In genomic region chr5:14870347-14871083, GRCh38 we compare ENCODE assay signal across 8 cellular contexts. TPM values are rescaled to one million over a fixed set of nuclear protein-coding genes. Genes with fewer than 3 reads are reported as not detected.
DNase-seq lines count a peak whose midpoint lies in the region; ATAC-seq and TF ChIP-seq lines count a peak whose summit lies in the region.

No MANE protein-coding gene starts in this region.

- peaks cover 26% of the 10 kb centered on the region for H3K4me1 ChIP-seq in OCI-LY7 (ENCODE audit: insufficient read depth, low read length, poor library complexity, severe bottlenecking)

- H2AFZ ChIP-seq in OCI-LY7 (ENCODE audit: low read length), result peak overlapping the region; percentile 45; the same call in 1 of the 2 replicates

- H3K9me3 ChIP-seq in OCI-LY7 (ENCODE audit: low read length), result no peaks in the 10 kb centered on the region

- TSS peak; percentile 59 for BruUV-seq in OCI-LY7 (replicated peaks; lab: Mats Ljungman, UMichigan)

- peaks cover 10 to 23% of the 10 kb centered on the region in 2 donors for H3K36me3 Mint-ChIP-seq in activated naive CD4-positive, alpha-beta T cell treated with anti-CD3 and anti-CD28 coated beads, Interleukin-2, amount 50 U/mL, for 72 hours

- H3K27ac Mint-ChIP-seq in activated naive CD4-positive, alpha-beta T cell treated with anti-CD3 and anti-CD28 coated beads, Interleukin-2, amount 50 U/mL, for 72 hours, result peak overlapping the region; percentile 89 to 99

- no peaks in the 10 kb centered on the region for H3K9me3 Mint-ChIP-seq in activated naive CD4-positive, alpha-beta T cell treated with anti-CD3 and anti-CD28 coated beads, Interleukin-2, amount 50 U/mL, for 72 hours

- H4K20me1 ChIP-seq in OCI-LY7 (ENCODE audit: insufficient read depth, low read length), result peaks cover 15% of the 10 kb centered on the region

- POLR2A ChIA-PET in OCI-LY7 (lab: Charles Lee), result interaction anchor here (0.7 to 1.5 kb wide), 7 partner anchors 8 to 146 kb away, joined by 3 to 4 read pairs (median 3); no protein-coding TSS in a partner anchor

- peak overlapping the region; percentile 97 for H3K4me3 ChIP-seq in OCI-LY7 (ENCODE audit: low read depth, low read length, poor library complexity, severe bottlenecking)
- peak overlapping the region; percentile 63 for H3K4me3 ChIP-seq in skeletal muscle cell (ENCODE audit: low read depth, low read length)

- peak overlapping the region; percentile 89 for H3K4me2 ChIP-seq in OCI-LY7 (ENCODE audit: low read length)

- CTCF ChIA-PET in OCI-LY7 (lab: Charles Lee; ENCODE audit: unreplicated experiment), result interaction anchor here (1.4 kb wide), 1 partner anchor 144 kb away, joined by 3 read pairs; no protein-coding TSS in a partner anchor

- H3K27ac ChIP-seq in OCI-LY7 (ENCODE audit: low read depth, low read length, poor library complexity, severe bottlenecking), result peak overlapping the region; percentile 45

- H3K9me2 ChIP-seq in OCI-LY7 (ENCODE audit: insufficient read depth, low read length), result no peaks in the 10 kb centered on the region

- peak; percentile 59 for TF ChIP-seq CTCF in OCI-LY7 (conservative IDR thresholded peaks at IDR 0.05; ENCODE audit: low read length)

- no peaks in the 10 kb centered on the region for H3K36me3 ChIP-seq in OCI-LY7 (ENCODE audit: insufficient read depth, low read length)

- intact Hi-C loops in OCI-LY7 (cut with micrococcal nuclease; ENCODE audit: unreplicated experiment), result loop anchor here (1.0 to 5.0 kb wide), 4 partner anchors 62 to 143 kb away; no protein-coding TSS in a partner anchor

- H3K79me2 ChIP-seq in OCI-LY7 (ENCODE audit: insufficient read depth, low read depth, low read length), result peaks cover 51% of the 10 kb centered on the region

- DNase-seq in NCI-H2029 (lab: John Stamatoyannopoulos, UW) (peak; percentile 18), NCI-H2029 treated with DMSO at 0.1 percent for 48 hours (lab: John Stamatoyannopoulos, UW) (no peak), OCI-LY7 (ENCODE audit: low spot score) (peak; percentile 79), hepatic stellate cell (ENCODE audit: low spot score) (peak; percentile 27), skeletal muscle cell (ENCODE audit: low read depth) (no peak)
- peak in 1 of 2 donors; percentile 56 for DNase-seq in activated naive CD4-positive, alpha-beta T cell treated with anti-CD3 and anti-CD28 coated beads, Interleukin-2, amount 50 U/mL, for 72 hours (ENCODE audit: low spot score in 2 of 2)

- peak in 1 of 2 donors; percentile 31 for ATAC-seq in activated naive CD4-positive, alpha-beta T cell treated with anti-CD3 and anti-CD28 coated beads, Interleukin-2, amount 50 U/mL, for 72 hours
- ATAC-seq in HG02642 (IDR thresholded peaks at IDR 0.05; ENCODE audit: poor library complexity, unreplicated experiment) (no peak), HG03045 (IDR thresholded peaks at IDR 0.05; ENCODE audit: unreplicated experiment) (no peak)

RNA-seq across cellular contexts. Expression of gene ANKH, which starts 1.1 kb away (rescaled TPM):
- 23.1 and 35.2 TPM in 2 replicates for total RNA-seq in OCI-LY7 (2014; rRNA removed; shearing (Covaris generic))
- total RNA-seq in OCI-LY7 (2022), result 76.5 and 80.4 TPM in 2 replicates
- total RNA-seq in activated naive CD4-positive, alpha-beta T cell treated with anti-CD3 and anti-CD28 coated beads, Interleukin-2, amount 50 U/mL, for 72 hours, result 100 to 1,000 TPM in 1 of 2 donors, 10 to 100 TPM in 1; 29.4 to 142 TPM

Comparison
In these comparisons a context has a peak if more than half of its experiments do, and no peak if none do; other contexts are left out.
1. DNase-seq: peak in NCI-H2029 (single experiment), OCI-LY7 (single experiment) and hepatic stellate cell (single experiment); none in NCI-H2029 treated with DMSO at 0.1 percent for 48 hours (single experiment) and skeletal muscle cell (single experiment).